In the genomic region with DNA sequence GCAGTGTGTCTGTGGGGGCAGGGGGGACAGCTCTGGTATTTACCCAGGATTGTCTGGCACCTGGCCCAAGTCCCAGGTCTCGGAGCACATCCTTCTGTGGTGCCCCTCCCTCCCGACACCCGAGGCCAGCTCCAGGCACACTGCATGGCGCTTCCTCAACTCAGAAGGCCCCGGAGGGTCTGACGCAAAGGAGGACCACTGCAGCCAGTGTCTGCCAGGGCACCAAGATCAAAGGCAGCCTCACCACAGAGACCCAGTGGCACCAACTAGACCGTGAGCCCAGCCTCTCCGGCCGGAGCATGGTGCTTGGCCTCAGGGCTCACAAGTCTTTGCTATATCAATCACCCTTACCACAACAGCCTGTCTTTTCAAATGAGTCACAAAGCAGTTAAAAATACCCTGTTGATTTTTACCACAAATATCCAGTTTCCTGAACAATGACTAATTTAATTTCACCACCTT, we compare ENCODE assay signal across 9 cellular contexts.
A peak's percentile ranks its signal among the peaks of the same experiment; 100 is the strongest.
DNase-seq lines count a peak whose midpoint lies in the region; ATAC-seq and TF ChIP-seq lines count a peak whose summit lies in the region.
"Had no signal": no experiment of that assay in that cellular context is flagged by ENCODE, and none has a peak within 500 bp of the region (broad histone marks: within the 10 kb centered on the region; RNA-seq: fewer than 3 reads in every experiment).

No MANE protein-coding gene starts in this region.

- H3K27ac Mint-ChIP-seq in activated T-helper 1 cell treated with anti-CD3 and anti-CD28 coated beads, Interleukin-12 subunit alpha, Interleukin-12 subunit beta, Interleukin-2, Interleukin-4 antibody, amounts not matched to agents 30 ng/mL and 10 ng/mL and 1 ng/mL, durations not matched to agents 14 hours and 24 hours and 36 hours = no peak overlapping the region

- DNase-seq in activated CD8-positive, alpha-beta memory T cell treated with anti-CD3 and anti-CD28 coated beads for 24 hours = peak; percentile 65
- DNase-seq in activated CD8-positive, alpha-beta memory T cell treated with anti-CD3 and anti-CD28 coated beads, Interleukin-2, amount 50 U/mL, for 4 hours = no peak
- DNase-seq in NOMO-1 treated with dmso at 0.1 percent for 144 hours (lab: John Stamatoyannopoulos, UW; ENCODE audit: unreplicated experiment) = peak; percentile 36
- peak; percentile 84 for DNase-seq in fibroblast of mammary gland (ENCODE audit: low read depth)
- no peak for DNase-seq in stimulated activated naive CD4-positive, alpha-beta T cell (lab: John Stamatoyannopoulos, UW)
- DNase-seq in activated T-helper 1 cell treated with anti-CD3 and anti-CD28 coated beads, Interleukin-12 subunit alpha, Interleukin-12 subunit beta, Interleukin-2, Interleukin-4 antibody, amounts not matched to agents 30 ng/mL and 10 ng/mL and 1 ng/mL, durations not matched to agents 14 hours and 24 hours and 36 hours (ENCODE audit: low spot score) = no peak
- DNase-seq in SIG-M5 treated with dmso at 0.1 percent for 504 hours (lab: John Stamatoyannopoulos, UW; ENCODE audit: unreplicated experiment) = no peak

- peak; percentile 45 for ATAC-seq in HG02763 (IDR thresholded peaks at IDR 0.05; ENCODE audit: unreplicated experiment)

- no peak overlapping the region for H3K4me3 ChIP-seq in fibroblast of mammary gland (ENCODE audit: control insufficient read depth, low read depth, low read length)

- H3K27me3 Mint-ChIP-seq in activated T-helper 1 cell treated with anti-CD3 and anti-CD28 coated beads, Interleukin-12 subunit alpha, Interleukin-12 subunit beta, Interleukin-2, Interleukin-4 antibody, amounts not matched to agents 30 ng/mL and 10 ng/mL and 1 ng/mL, durations not matched to agents 14 hours and 24 hours and 36 hours (ENCODE audit: insufficient read depth) = peaks cover 3% of the 10 kb centered on the region

- peaks cover 58% of the 10 kb centered on the region for H3K4me1 Mint-ChIP-seq in activated T-helper 1 cell treated with anti-CD3 and anti-CD28 coated beads, Interleukin-12 subunit alpha, Interleukin-12 subunit beta, Interleukin-2, Interleukin-4 antibody, amounts not matched to agents 30 ng/mL and 10 ng/mL and 1 ng/mL, durations not matched to agents 14 hours and 24 hours and 36 hours (ENCODE audit: low read depth)

- intact Hi-C loops in activated T-helper 1 cell treated with anti-CD3 and anti-CD28 coated beads, Interleukin-12 subunit alpha, Interleukin-12 subunit beta, Interleukin-2, Interleukin-4 antibody, amounts not matched to agents 30 ng/mL and 10 ng/mL and 1 ng/mL, durations not matched to agents 14 hours and 24 hours and 36 hours (cut with micrococcal nuclease) = loop anchor here (1.0 to 5.0 kb wide), 7 partner anchors 54 to 458 kb away; no protein-coding TSS in a partner anchor

- TF ChIP-seq CTCF in fibroblast of mammary gland (conservative IDR thresholded peaks at IDR 0.05; ENCODE audit: control insufficient read depth, insufficient read depth, low read depth, low read length) = no peak

- H3K9me3 Mint-ChIP-seq in activated T-helper 1 cell treated with anti-CD3 and anti-CD28 coated beads, Interleukin-12 subunit alpha, Interleukin-12 subunit beta, Interleukin-2, Interleukin-4 antibody, amounts not matched to agents 30 ng/mL and 10 ng/mL and 1 ng/mL, durations not matched to agents 14 hours and 24 hours and 36 hours = no peaks in the 10 kb centered on the region

- H3K36me3 Mint-ChIP-seq in activated T-helper 1 cell treated with anti-CD3 and anti-CD28 coated beads, Interleukin-12 subunit alpha, Interleukin-12 subunit beta, Interleukin-2, Interleukin-4 antibody, amounts not matched to agents 30 ng/mL and 10 ng/mL and 1 ng/mL, durations not matched to agents 14 hours and 24 hours and 36 hours (ENCODE audit: low read depth) = no peaks in the 10 kb centered on the region
- H3K36me3 Mint-ChIP-seq: CD4-positive, CD25-positive, alpha-beta regulatory T cell had no signal

- H3K4me3 Mint-ChIP-seq in activated T-helper 1 cell treated with anti-CD3 and anti-CD28 coated beads, Interleukin-12 subunit alpha, Interleukin-12 subunit beta, Interleukin-2, Interleukin-4 antibody, amounts not matched to agents 30 ng/mL and 10 ng/mL and 1 ng/mL, durations not matched to agents 14 hours and 24 hours and 36 hours = no peak overlapping the region

Comparison
In these comparisons a context has a peak if more than half of its experiments do, and no peak if none do; other contexts are left out.
1. DNase-seq: peak in activated CD8-positive, alpha-beta memory T cell treated with anti-CD3 and anti-CD28 coated beads for 24 hours (single experiment), NOMO-1 treated with dmso at 0.1 percent for 144 hours (single experiment) and fibroblast of mammary gland (single experiment); none in activated CD8-positive, alpha-beta memory T cell treated with anti-CD3 and anti-CD28 coated beads, Interleukin-2, amount 50 U/mL, for 4 hours (single experiment), stimulated activated naive CD4-positive, alpha-beta T cell (0 of 6), activated T-helper 1 cell treated with anti-CD3 and anti-CD28 coated beads, Interleukin-12 subunit alpha, Interleukin-12 subunit beta, Interleukin-2, Interleukin-4 antibody, amounts not matched to agents 30 ng/mL and 10 ng/mL and 1 ng/mL, durations not matched to agents 14 hours and 24 hours and 36 hours (single experiment) and SIG-M5 treated with dmso at 0.1 percent for 504 hours (single experiment).